12 cellular contexts compared by ENCODE assay signal in the genomic region with DNA sequence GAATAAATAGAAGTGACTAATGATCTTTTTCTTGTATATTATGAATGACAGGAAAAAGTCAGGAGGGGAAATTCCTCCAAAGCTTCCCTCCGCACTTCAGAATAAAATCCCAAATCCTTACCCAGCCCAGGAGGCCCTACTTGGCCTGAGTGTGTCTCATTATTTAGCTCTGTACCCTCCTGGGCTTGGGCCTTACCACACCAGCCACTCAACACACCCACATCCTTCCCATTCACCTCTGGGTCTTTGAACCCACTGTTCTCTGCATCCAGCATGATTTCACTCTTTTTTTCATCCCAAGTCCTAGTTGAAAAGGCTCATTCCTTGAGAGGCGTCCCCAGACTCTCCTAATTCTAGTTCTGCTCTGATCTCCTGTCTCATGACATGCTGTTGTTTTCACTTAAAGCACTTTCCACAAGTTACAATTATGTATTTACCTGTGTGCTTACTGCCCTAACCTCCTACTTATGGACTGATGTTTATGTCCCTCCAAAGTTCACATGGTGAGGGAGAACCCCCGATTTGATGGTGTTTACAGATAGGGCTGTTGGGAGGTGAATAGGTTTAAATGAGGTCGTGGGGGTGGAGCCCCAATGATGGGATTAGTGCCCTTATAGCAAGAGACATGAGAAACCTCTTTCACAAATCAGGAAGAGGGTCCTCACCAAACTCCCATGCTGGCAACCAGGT. TPM values are rescaled to one million over a fixed set of nuclear protein-coding genes. Genes with fewer than 3 reads are reported as not detected.
DNase-seq lines count a peak whose midpoint lies in the region; ATAC-seq, FAIRE-seq and TF ChIP-seq lines count a peak whose summit lies in the region.
"Had no signal": no experiment of that assay in that cellular context is flagged by ENCODE, and none has a peak within 500 bp of the region (broad histone marks: within the 10 kb centered on the region; RNA-seq: fewer than 3 reads in every experiment).

No MANE protein-coding gene starts in this region.

- DNase-seq in heart right ventricle (no peak), Right ventricle myocardium inferior (ENCODE audit: missing footprints) (no peak), dermis blood vessel endothelial cell (peak; percentile 55), upper lobe of left lung (no peak), glomerular visceral epithelial cell (ENCODE audit: extremely low spot score) (no peak), GM12892 (ENCODE audit: insufficient read length) (no peak), aorta (no peak)
- no peak for DNase-seq in natural killer cell treated with Interleukin-12 subunit alpha and Interleukin-12 subunit beta and Interleukin-15 and Interleukin-18, amount 100 ng/mL, for 72 hours (ENCODE audit: low spot score)
- DNase-seq: NCI-H1694; nephron progenitor cell; stimulated activated CD4-positive, alpha-beta T cell treated with anti-CD3 and anti-CD28 coated beads, Interleukin-1b, Interleukin-23, amount 100 ng/mL, for 48 hours; stimulated activated naive CD4-positive, alpha-beta T cell treated with Interleukin-2 at 50 U/mL for 16 hours had no signal

- ATAC-seq in heart right ventricle (no peak), Right ventricle myocardium inferior (no peak), upper lobe of left lung (ENCODE audit: low FRiP score in 2 of 2) (no peak), aorta (ENCODE audit: low FRiP score) (no peak)
- ATAC-seq in natural killer cell treated with Interleukin-12 subunit alpha and Interleukin-12 subunit beta and Interleukin-15 and Interleukin-18, amount 100 ng/mL, for 72 hours: no peak

- 55 to 67% methylated on average over 4 of the region's 4 CpGs for WGBS in heart right ventricle, 2 donors
- 51 to 67% methylated on average over 4 of the region's 4 CpGs for WGBS in upper lobe of left lung, 2 donors
- WGBS in aorta, 2 donors: 79 to 90% methylated on average over 4 of the region's 4 CpGs

- no peaks in the 10 kb centered on the region for H3K27me3 Mint-ChIP-seq in natural killer cell treated with Interleukin-12 subunit alpha and Interleukin-12 subunit beta and Interleukin-15 and Interleukin-18, amount 100 ng/mL, for 72 hours

- H3K9me3 ChIP-seq in heart right ventricle: no peaks in the 10 kb centered on the region
- H3K9me3 ChIP-seq in upper lobe of left lung: no peaks in the 10 kb centered on the region
- no peaks in the 10 kb centered on the region for H3K9me3 ChIP-seq in aorta (ENCODE audit: control insufficient read depth, low read length)

- no peak for TF ChIP-seq EP300 in upper lobe of left lung (IDR thresholded peaks at IDR 0.05)

- TF ChIP-seq POLR2A in upper lobe of left lung (IDR thresholded peaks at IDR 0.05): no peak
- TF ChIP-seq POLR2A in GM12892 (IDR thresholded peaks at IDR 0.05; ENCODE audit: low read depth, low read length): no peak

- peak overlapping the region; percentile 24 for H3K4me3 Mint-ChIP-seq in natural killer cell treated with Interleukin-12 subunit alpha and Interleukin-12 subunit beta and Interleukin-15 and Interleukin-18, amount 100 ng/mL, for 72 hours
- H3K4me3 Mint-ChIP-seq: nephron progenitor cell had no signal

- TF ChIP-seq CTCF in heart right ventricle (IDR thresholded peaks at IDR 0.05) (no peak), upper lobe of left lung (IDR thresholded peaks at IDR 0.05) (no peak)

- intact Hi-C loops in heart right ventricle (cut with DNase I): loop anchor here in 2 of 10 donors (5.0 to 10.0 kb wide), 2 partner anchors 35 to 187 kb away; partner anchors contain the start of gene ZNRF2 (in 1 of the 2)
- intact Hi-C loops in Right ventricle myocardium inferior (cut with DNase I): loop anchor here (10.0 kb wide), 1 partner anchor 187 kb away; the partner anchor contains the start of gene ZNRF2
- intact Hi-C loops in aorta (cut with DNase I): no loop called here

- no peak overlapping the region for H3K4me3 ChIP-seq in heart right ventricle
- no peak overlapping the region for H3K4me3 ChIP-seq in upper lobe of left lung
- H3K4me3 ChIP-seq in aorta (ENCODE audit: low read length in 2 of 2): no peak overlapping the region

- no peaks in the 10 kb centered on the region for H3K27me3 ChIP-seq in heart right ventricle
- H3K27me3 ChIP-seq in upper lobe of left lung: no peaks in the 10 kb centered on the region
- H3K27me3 ChIP-seq in aorta (ENCODE audit: control insufficient read depth in 1 of 2, insufficient read depth in 2 of 2, low read length in 1 of 2): no peaks in the 10 kb centered on the region

- H3K27ac ChIP-seq in heart right ventricle (peak overlapping the region in 9 of 10 donors; percentile 8 to 99 (median 87)), upper lobe of left lung (peak overlapping the region; percentile 72 to 94 (median 84)), aorta (ENCODE audit: low read depth in 1 of 2, low read length in 2 of 2) (peak overlapping the region in 1 of 2 donors; percentile 30)

- peaks cover 56 to 59% of the 10 kb centered on the region in 2 donors for H3K4me1 Mint-ChIP-seq in natural killer cell treated with Interleukin-12 subunit alpha and Interleukin-12 subunit beta and Interleukin-15 and Interleukin-18, amount 100 ng/mL, for 72 hours (ENCODE audit: low read depth in 2 of 2)

- H3K36me3 ChIP-seq in heart right ventricle (peaks cover 0 to 5% (median 0%) of the 10 kb centered on the region in 9 donors), upper lobe of left lung (no peaks in the 10 kb centered on the region), aorta (ENCODE audit: control insufficient read depth in 1 of 2, insufficient read depth in 2 of 2, low read length in 1 of 2) (no peaks in the 10 kb centered on the region)

- peaks cover 4% of the 10 kb centered on the region for H3K36me3 Mint-ChIP-seq in natural killer cell treated with Interleukin-12 subunit alpha and Interleukin-12 subunit beta and Interleukin-15 and Interleukin-18, amount 100 ng/mL, for 72 hours

- H3K9me3 Mint-ChIP-seq in natural killer cell treated with Interleukin-12 subunit alpha and Interleukin-12 subunit beta and Interleukin-15 and Interleukin-18, amount 100 ng/mL, for 72 hours: no peaks in the 10 kb centered on the region
- H3K9me3 Mint-ChIP-seq: nephron progenitor cell had no signal

- no peak for FAIRE-seq in GM12892 (lab: Jason Lieb, UNC)

- H3K4me1 ChIP-seq in heart right ventricle (peaks cover 42 to 100% (median 94%) of the 10 kb centered on the region in 9 donors), upper lobe of left lung (peaks cover 94 to 100% (median 95%) of the 10 kb centered on the region in 4 donors), aorta (ENCODE audit: control insufficient read depth in 1 of 2, insufficient read depth in 2 of 2, low read length in 2 of 2) (peaks cover 2% of the 10 kb centered on the region in 2 donors)

- peak overlapping the region; percentile 8 to 27 for H3K27ac Mint-ChIP-seq in natural killer cell treated with Interleukin-12 subunit alpha and Interleukin-12 subunit beta and Interleukin-15 and Interleukin-18, amount 100 ng/mL, for 72 hours

RNA-seq across cellular contexts. Expression of gene NOD1, which starts 6.4 kb away (rescaled TPM):
- 10 to 100 TPM in 3 of 10 donors, 1 to 10 TPM in 7; 6.3 to 19.1 (median 8.6) TPM for total RNA-seq in heart right ventricle
- polyA plus RNA-seq in heart right ventricle: 10 to 100 TPM in 1 of 2 donors, 1 to 10 TPM in 1; 7.6 to 18.4 TPM
- 8.4 TPM for total RNA-seq in Right ventricle myocardium inferior
- total RNA-seq in dermis blood vessel endothelial cell: 34.1 and 37.6 TPM in 2 replicates
- 10 to 100 TPM in 1 of 2 donors, 1 to 10 TPM in 1; 8.9 to 11.6 TPM for total RNA-seq in natural killer cell treated with Interleukin-12 subunit alpha and Interleukin-12 subunit beta and Interleukin-15 and Interleukin-18, amount 100 ng/mL, for 72 hours
- 10 to 100 TPM; 24.7 to 71.2 (median 38.0) TPM for total RNA-seq in upper lobe of left lung
- polyA plus RNA-seq in GM12892 (2012; ENCODE audit: missing spikeins): 5.0 TPM
- total RNA-seq in aorta: 10 to 100 TPM; 18.5 to 38.4 TPM
- 10 to 100 TPM in 1 of 2 donors, 1 to 10 TPM in 1; 2.4 to 19.9 TPM for polyA plus RNA-seq in aorta

RNA-seq across cellular contexts. Expression of gene GGCT, which starts 32.4 kb away (rescaled TPM):
- 10 to 100 TPM; 13.8 to 29.3 (median 18.3) TPM for total RNA-seq in heart right ventricle
- 10 to 100 TPM; 31.7 to 54.2 TPM for polyA plus RNA-seq in heart right ventricle
- total RNA-seq in Right ventricle myocardium inferior: 18.9 TPM
- 28.6 and 35.6 TPM in 2 replicates for total RNA-seq in dermis blood vessel endothelial cell
- 10 to 100 TPM; 37.9 to 61.7 TPM for total RNA-seq in natural killer cell treated with Interleukin-12 subunit alpha and Interleukin-12 subunit beta and Interleukin-15 and Interleukin-18, amount 100 ng/mL, for 72 hours
- 10 to 100 TPM; 12.6 to 26.2 (median 22.2) TPM for total RNA-seq in upper lobe of left lung
- polyA plus RNA-seq in GM12892 (2012; ENCODE audit: missing spikeins): 81.7 TPM
- 10 to 100 TPM; 16.7 to 22.5 TPM for total RNA-seq in aorta
- 10 to 100 TPM; 29.4 to 64.2 TPM for polyA plus RNA-seq in aorta
